Comparison of ENCODE assay signal across 2 cellular contexts in genomic region chr4:159071969-159072765, GRCh38.
TF ChIP-seq lines count a peak whose summit lies in the region.

No MANE protein-coding gene starts in this region.

TF ChIP-seq in WTC11, 78 proteins besides CTCF, POLR2A, EP300 and RAD21:
- no peak for TF ChIP-seq ZNF138 (CRISPR knock-in tag; conservative IDR thresholded peaks at IDR 0.05)

TF ChIP-seq in H1, 55 proteins besides CTCF, POLR2A, EP300 and RAD21:
- no peak for TF ChIP-seq SAP30 (IDR thresholded peaks at IDR 0.05; ENCODE audit: insufficient read depth, insufficient replicate concordance, low read length)
- TF ChIP-seq PHF8 (conservative IDR thresholded peaks at IDR 0.05; ENCODE audit: low read depth, low read length), result no peak
- no peak for TF ChIP-seq SP1 (IDR thresholded peaks at IDR 0.05; ENCODE audit: low read depth, low read length)
- no peak for TF ChIP-seq KDM5A (IDR thresholded peaks at IDR 0.05; ENCODE audit: low read length)
- TF ChIP-seq CHD7 (IDR thresholded peaks at IDR 0.05; ENCODE audit: insufficient replicate concordance, low read length), result no peak
- no peak for TF ChIP-seq SP4 (IDR thresholded peaks at IDR 0.05; ENCODE audit: low read length)
- TF ChIP-seq ATF3 (IDR thresholded peaks at IDR 0.05; ENCODE audit: insufficient read depth, low read depth, low read length), result no peak
- TF ChIP-seq SP2 (IDR thresholded peaks at IDR 0.05; ENCODE audit: low read length), result no peak
- TF ChIP-seq KDM4A (IDR thresholded peaks at IDR 0.05; ENCODE audit: low read depth, low read length, severe bottlenecking), result no peak
- TF ChIP-seq CTBP2 (IDR thresholded peaks at IDR 0.05; ENCODE audit: borderline replicate concordance, insufficient read depth, insufficient read length, low read length), result no peak
- no peak for TF ChIP-seq CBX8 (IDR thresholded peaks at IDR 0.05; ENCODE audit: borderline replicate concordance, low read depth, low read length)
- TF ChIP-seq CEBPB (IDR thresholded peaks at IDR 0.05; ENCODE audit: low read depth, low read length), result no peak
- no peak for TF ChIP-seq TAF7 (optimal IDR thresholded peaks at IDR 0.05; ENCODE audit: borderline replicate concordance, low read depth, low read length)
- TF ChIP-seq GABPA (IDR thresholded peaks at IDR 0.05; ENCODE audit: borderline replicate concordance, insufficient read depth, low read length), result no peak
- TF ChIP-seq TAF1 (IDR thresholded peaks at IDR 0.05; ENCODE audit: low read depth, low read length), result no peak
- TF ChIP-seq ASH2L (IDR thresholded peaks at IDR 0.05; ENCODE audit: low read length), result no peak
- TF ChIP-seq ATF2 (IDR thresholded peaks at IDR 0.05; ENCODE audit: low read length), result no peak
- TF ChIP-seq BACH1 (IDR thresholded peaks at IDR 0.05; ENCODE audit: low read length), result no peak
- no peak for TF ChIP-seq NANOG (IDR thresholded peaks at IDR 0.05; ENCODE audit: insufficient read depth, low read depth, low read length, poor library complexity, severe bottlenecking)
- TF ChIP-seq GTF2F1 (IDR thresholded peaks at IDR 0.05; ENCODE audit: borderline replicate concordance, low read depth, low read length), result no peak
